11 cellular contexts compared by ENCODE assay signal in genomic region chr20:58307270-58307669, GRCh38. TPM values are rescaled to one million over a fixed set of nuclear protein-coding genes. Genes with fewer than 3 reads are reported as not detected.
DNase-seq lines count a peak whose midpoint lies in the region; ATAC-seq and TF ChIP-seq lines count a peak whose summit lies in the region.
"Had no signal": no experiment of that assay in that cellular context is flagged by ENCODE, and none has a peak within 500 bp of the region (broad histone marks: within the 10 kb centered on the region; RNA-seq: fewer than 3 reads in every experiment).

No MANE protein-coding gene starts in this region.

- H3F3A ChIP-seq in GM23338 (replicated peaks; ENCODE audit: low read depth) = 0 out of 2 replicates have a peak, but pooled peaks cover 2% of the 10 kb centered on the region

- no peaks in the 10 kb centered on the region for H3K27me3 ChIP-seq in GM23338 (ENCODE audit: insufficient read depth)
- H3K27me3 ChIP-seq: vagina had no signal

- H3K4me3 ChIP-seq in GM23338 = no peak overlapping the region
- H3K4me3 ChIP-seq: vagina had no signal

- intact Hi-C loops in CD14-positive monocyte (cut with micrococcal nuclease) = loop anchor here (5.0 kb wide), 2 partner anchors 85 to 345 kb away; partner anchors contain the start of gene STX16 (in 1 of the 2)

- H3K27ac ChIP-seq in GM23338 (ENCODE audit: low read depth) = no peak overlapping the region
- H3K27ac ChIP-seq: vagina had no signal

- H3K27ac Mint-ChIP-seq in CD14-positive monocyte (peak overlapping the region; percentile 89 to 98 (median 92)), IgD-negative memory B cell (peak overlapping the region; percentile 94 to 98 (median 96)), nephron (no peak overlapping the region), GM23338 (no peak overlapping the region)
- H3K27ac Mint-ChIP-seq in activated naive CD8-positive, alpha-beta T cell treated with anti-CD3 and anti-CD28 coated beads, Interleukin-2, amount 10 ng/mL, durations not matched to agents 7 days and 5 days = peak overlapping the region; percentile 76

- H3K9me2 ChIP-seq in GM23338 (ENCODE audit: insufficient read depth) = no peaks in the 10 kb centered on the region

- TF ChIP-seq CTCF in CD14-positive monocyte (IDR thresholded peaks at IDR 0.05) (no peak), nephron (IDR thresholded peaks at IDR 0.05; ENCODE audit: unreplicated experiment in 3 of 3) (no peak), GM23338 (conservative IDR thresholded peaks at IDR 0.05; ENCODE audit: low read depth in 2 of 2) (no peak)

- POLR2A ChIA-PET in activated naive CD8-positive, alpha-beta T cell treated with anti-CD3 and anti-CD28 coated beads, Interleukin-2, amount 10 ng/mL, durations not matched to agents 7 days and 5 days (lab: Charles Lee) = interaction anchor here (1.1 to 2.1 kb wide), 3 partner anchors 82 to 687 kb away, joined by 6 to 12 read pairs (median 10); partner anchors contain the start of genes STX16, VAPB and ZBP1

- H2AFZ ChIP-seq in GM23338 = no peak overlapping the region

- H3K4me2 ChIP-seq in GM23338 = no peak overlapping the region

- no peaks in the 10 kb centered on the region for H3K36me3 ChIP-seq in GM23338 (ENCODE audit: insufficient read depth)
- H3K36me3 ChIP-seq: vagina had no signal

- DNase-seq in CD14-positive monocyte (ENCODE audit: low spot score) (no peak), NCI-H1092 (lab: John Stamatoyannopoulos, UW) (no peak), 8988T (no peak), GM23338 (ENCODE audit: low spot score) (no peak), NCI-H1048 (lab: John Stamatoyannopoulos, UW) (no peak)
- no peak for DNase-seq in activated naive CD8-positive, alpha-beta T cell treated with anti-CD3 and anti-CD28 coated beads, Interleukin-2, amount 10 ng/mL, durations not matched to agents 7 days and 5 days
- DNase-seq: amniotic stem cell, NCI-H2227 treated with DMSO at 0.1 percent for 48 hours had no signal

- H3K79me2 ChIP-seq in GM23338 (replicated peaks; ENCODE audit: insufficient read depth) = peaks cover 31% of the 10 kb centered on the region

- H3K4me1 Mint-ChIP-seq in CD14-positive monocyte (peaks cover 38% of the 10 kb centered on the region), IgD-negative memory B cell (peaks cover 26 to 33% (median 31%) of the 10 kb centered on the region in 3 donors), nephron (peaks cover 16% of the 10 kb centered on the region), GM23338 (peaks cover 5% of the 10 kb centered on the region)
- H3K4me1 Mint-ChIP-seq in activated naive CD8-positive, alpha-beta T cell treated with anti-CD3 and anti-CD28 coated beads, Interleukin-2, amount 10 ng/mL, durations not matched to agents 7 days and 5 days = peaks cover 33% of the 10 kb centered on the region

- ATAC-seq in activated naive CD8-positive, alpha-beta T cell treated with anti-CD3 and anti-CD28 coated beads, Interleukin-2, amount 10 ng/mL, durations not matched to agents 7 days and 5 days (ENCODE audit: low read depth) = no peak
- ATAC-seq in GM23338 = no peak

- H3K4me3 Mint-ChIP-seq in CD14-positive monocyte (no peak overlapping the region), IgD-negative memory B cell (peak overlapping the region; percentile 68 to 83 (median 82)), nephron (peak overlapping the region; percentile 31 to 75 (median 63)), GM23338 (no peak overlapping the region)
- peak overlapping the region; percentile 85 for H3K4me3 Mint-ChIP-seq in activated naive CD8-positive, alpha-beta T cell treated with anti-CD3 and anti-CD28 coated beads, Interleukin-2, amount 10 ng/mL, durations not matched to agents 7 days and 5 days

- peaks cover 29 to 33% of the 10 kb centered on the region in 2 donors for H3K36me3 Mint-ChIP-seq in CD14-positive monocyte
- H3K36me3 Mint-ChIP-seq in IgD-negative memory B cell = peaks cover 2% of the 10 kb centered on the region
- peaks cover 15% of the 10 kb centered on the region for H3K36me3 Mint-ChIP-seq in activated naive CD8-positive, alpha-beta T cell treated with anti-CD3 and anti-CD28 coated beads, Interleukin-2, amount 10 ng/mL, durations not matched to agents 7 days and 5 days
- H3K36me3 Mint-ChIP-seq in nephron (ENCODE audit: low read depth) = peaks cover 23% of the 10 kb centered on the region
- H3K36me3 Mint-ChIP-seq in GM23338 (ENCODE audit: low read depth) = peaks cover 3% of the 10 kb centered on the region

- peaks cover 0 to 1% (median 0%) of the 10 kb centered on the region in 7 donors for H3K9me3 Mint-ChIP-seq in CD14-positive monocyte
- no peaks in the 10 kb centered on the region for H3K9me3 Mint-ChIP-seq in IgD-negative memory B cell
- no peaks in the 10 kb centered on the region for H3K9me3 Mint-ChIP-seq in activated naive CD8-positive, alpha-beta T cell treated with anti-CD3 and anti-CD28 coated beads, Interleukin-2, amount 10 ng/mL, durations not matched to agents 7 days and 5 days
- H3K9me3 Mint-ChIP-seq in nephron = no peaks in the 10 kb centered on the region
- no peaks in the 10 kb centered on the region for H3K9me3 Mint-ChIP-seq in GM23338

- H4K20me1 ChIP-seq in GM23338 (replicated peaks; ENCODE audit: insufficient read depth) = peaks cover 7% of the 10 kb centered on the region; the same call in 1 of the 2 replicates

- H3K27me3 Mint-ChIP-seq in CD14-positive monocyte (ENCODE audit: low read depth in 3 of 3) = peaks cover 0 to 7% (median 2%) of the 10 kb centered on the region in 3 donors
- no peaks in the 10 kb centered on the region for H3K27me3 Mint-ChIP-seq in IgD-negative memory B cell
- no peaks in the 10 kb centered on the region for H3K27me3 Mint-ChIP-seq in activated naive CD8-positive, alpha-beta T cell treated with anti-CD3 and anti-CD28 coated beads, Interleukin-2, amount 10 ng/mL, durations not matched to agents 7 days and 5 days
- no peaks in the 10 kb centered on the region for H3K27me3 Mint-ChIP-seq in nephron (ENCODE audit: low read depth)
- no peaks in the 10 kb centered on the region for H3K27me3 Mint-ChIP-seq in GM23338 (ENCODE audit: insufficient read depth, low read depth, poor library complexity)

- peaks cover 13% of the 10 kb centered on the region for H3K4me1 ChIP-seq in GM23338 (ENCODE audit: insufficient read depth)

TF ChIP-seq in GM23338, 12 proteins besides CTCF, POLR2A, EP300 and RAD21:
- TF ChIP-seq REST (IDR thresholded peaks at IDR 0.05; ENCODE audit: unreplicated experiment) (no peak), STAT1 (IDR thresholded peaks at IDR 0.05; ENCODE audit: unreplicated experiment) (no peak), NANOG (IDR thresholded peaks at IDR 0.05; ENCODE audit: borderline replicate concordance) (no peak), POLR2AphosphoS5 (IDR thresholded peaks at IDR 0.05; ENCODE audit: low read depth) (no peak), CREB1 (CRISPR knock-in tag; IDR thresholded peaks at IDR 0.05; ENCODE audit: low read depth) (no peak), ZNF331 (CRISPR knock-in tag; IDR thresholded peaks at IDR 0.05; ENCODE audit: low read depth) (no peak), EZH2phosphoT487 (IDR thresholded peaks at IDR 0.05; ENCODE audit: unreplicated experiment) (no peak)
TF ChIP-seq in GM23338: peak in this region for 0.

RNA-seq across cellular contexts. Expression of gene RAB22A, which starts 2.2 kb away (rescaled TPM):
- polyA plus RNA-seq in CD14-positive monocyte = 10 to 100 TPM in 1 of 2 donors, 1 to 10 TPM in 1; 9.8 to 10.6 TPM
- 11.2 TPM for polyA plus RNA-seq in IgD-negative memory B cell
- 10 to 100 TPM; 17.3 to 18.5 TPM for total RNA-seq in activated naive CD8-positive, alpha-beta T cell treated with anti-CD3 and anti-CD28 coated beads, Interleukin-2, amount 10 ng/mL, durations not matched to agents 7 days and 5 days
- total RNA-seq in GM23338 (2014; rRNA removed; shearing (Covaris generic)) = 6.0 and 6.8 TPM in 2 replicates
- 3.1 and 3.3 TPM in 2 replicates for polyA plus RNA-seq in GM23338 (2016; fragmentation: Nextera tagmentation; extraction: Ambion mirVana)

Comparison
In these comparisons a context has a peak if more than half of its experiments do, and no peak if none do; other contexts are left out.
1. H3K27ac Mint-ChIP-seq: peak in CD14-positive monocyte (7 of 7), IgD-negative memory B cell (3 of 3) and activated naive CD8-positive, alpha-beta T cell treated with anti-CD3 and anti-CD28 coated beads, Interleukin-2, amount 10 ng/mL, durations not matched to agents 7 days and 5 days (single experiment); none in nephron (0 of 3) and GM23338 (single experiment).
2. H3K4me3 Mint-ChIP-seq: peak in IgD-negative memory B cell (4 of 4), activated naive CD8-positive, alpha-beta T cell treated with anti-CD3 and anti-CD28 coated beads, Interleukin-2, amount 10 ng/mL, durations not matched to agents 7 days and 5 days (single experiment) and nephron (3 of 3); none in CD14-positive monocyte (0 of 2) and GM23338 (single experiment).